ENCODE assay signal across 9 cellular contexts in the genomic region with DNA sequence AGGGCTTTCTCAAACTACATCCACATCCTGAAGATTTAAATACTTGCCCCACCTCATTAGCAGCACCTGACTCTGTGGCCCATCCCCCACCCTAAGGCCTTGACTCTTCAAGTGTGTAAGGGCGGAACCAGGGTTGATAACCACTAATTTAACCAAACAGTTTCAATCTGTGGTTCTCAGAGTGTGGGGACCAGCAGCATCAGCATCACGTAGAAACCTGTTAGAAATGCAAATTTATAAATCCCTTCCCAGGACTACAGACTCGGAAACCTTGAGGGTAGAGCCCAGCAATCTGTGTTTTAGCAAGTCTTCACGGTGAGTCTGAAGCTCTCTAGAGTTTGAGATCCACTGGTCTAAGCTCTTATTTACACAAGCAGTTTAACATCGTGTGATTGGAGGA. TPM values are rescaled to one million over a fixed set of nuclear protein-coding genes. Genes with fewer than 3 reads are reported as not detected.
A peak's percentile ranks its signal among the peaks of the same experiment; 100 is the strongest.
DNase-seq lines count a peak whose midpoint lies in the region; ATAC-seq, FAIRE-seq and TF ChIP-seq lines count a peak whose summit lies in the region.
"Had no signal": no experiment of that assay in that cellular context is flagged by ENCODE, and none has a peak within 500 bp of the region (broad histone marks: within the 10 kb centered on the region; RNA-seq: fewer than 3 reads in every experiment).

No MANE protein-coding gene starts in this region.

- no peaks in the 10 kb centered on the region for H3K4me1 Mint-ChIP-seq in CD8-positive, alpha-beta T cell (ENCODE audit: low read depth)

- H3K27me3 Mint-ChIP-seq in CD8-positive, alpha-beta T cell (ENCODE audit: low read depth), result peaks cover 4% of the 10 kb centered on the region

- no peak overlapping the region for H3K4me3 Mint-ChIP-seq in CD8-positive, alpha-beta T cell

- TF ChIP-seq CTCF in CD8-positive, alpha-beta T cell (IDR thresholded peaks at IDR 0.05), result no peak
- TF ChIP-seq CTCF in Peyer's patch (IDR thresholded peaks at IDR 0.05), result no peak

- no peaks in the 10 kb centered on the region for H3K36me3 ChIP-seq in CD8-positive, alpha-beta T cell (ENCODE audit: insufficient read depth, low read length)
- H3K36me3 ChIP-seq in Peyer's patch (no peaks in the 10 kb centered on the region), MG63 (peaks cover 18% of the 10 kb centered on the region)
- H3K36me3 ChIP-seq: cardiac muscle cell had no signal

- no peak overlapping the region for H3K27ac Mint-ChIP-seq in CD8-positive, alpha-beta T cell

- H3K4me3 ChIP-seq in CD8-positive, alpha-beta T cell (ENCODE audit: low read depth, low read length), result no peak overlapping the region
- no peak overlapping the region for H3K4me3 ChIP-seq in Peyer's patch
- no peak overlapping the region for H3K4me3 ChIP-seq in MG63
- H3K4me3 ChIP-seq: cardiac muscle cell had no signal

- no peaks in the 10 kb centered on the region for H3K9me3 Mint-ChIP-seq in CD8-positive, alpha-beta T cell

- peak; percentile 11 for ATAC-seq in CD8-positive, alpha-beta T cell
- ATAC-seq in GM19397 (IDR thresholded peaks at IDR 0.05; ENCODE audit: unreplicated experiment) (peak; percentile 90), HG02973 (IDR thresholded peaks at IDR 0.05; ENCODE audit: unreplicated experiment) (peak; percentile 62)

- H3K36me3 Mint-ChIP-seq in CD8-positive, alpha-beta T cell, result no peaks in the 10 kb centered on the region

- intact Hi-C loops in CD8-positive, alpha-beta T cell (cut with DNase I, micrococcal nuclease), result no loop called here

- H3K4me1 ChIP-seq in CD8-positive, alpha-beta T cell (ENCODE audit: insufficient read depth, low read length), result no peaks in the 10 kb centered on the region
- H3K4me1 ChIP-seq in Peyer's patch, result no peaks in the 10 kb centered on the region

- H3K9me3 ChIP-seq in CD8-positive, alpha-beta T cell (ENCODE audit: low read length), result no peaks in the 10 kb centered on the region
- H3K9me3 ChIP-seq in Peyer's patch, result no peaks in the 10 kb centered on the region
- H3K9me3 ChIP-seq in MG63, result no peaks in the 10 kb centered on the region

- POLR2A ChIA-PET in CD8-positive, alpha-beta T cell (lab: Charles Lee), result no interaction called here

- no peak for TF ChIP-seq POLR2A in Peyer's patch (IDR thresholded peaks at IDR 0.05)

- FAIRE-seq in frontal cortex (lab: Jason Lieb, UNC), result no peak

- peak in 1 of 7 experiments; percentile 20 for DNase-seq in CD8-positive, alpha-beta T cell
- DNase-seq in Peyer's patch (peak in 2 of 3 donors; percentile 81 to 87), frontal cortex (ENCODE audit: low spot score in 2 of 2) (no peak), NCI-H1417 treated with DMSO at 0.1 percent for 48 hours (lab: John Stamatoyannopoulos, UW) (no peak), MG63 (no peak), NCI-H146 treated with DMSO at 0.1 percent for 48 hours (lab: John Stamatoyannopoulos, UW; ENCODE audit: unreplicated experiment) (no peak)

- CTCF ChIA-PET in CD8-positive, alpha-beta T cell (lab: Charles Lee), result no interaction called here

- H3K27me3 ChIP-seq in CD8-positive, alpha-beta T cell (ENCODE audit: insufficient read depth, low read length), result no peaks in the 10 kb centered on the region
- no peaks in the 10 kb centered on the region for H3K27me3 ChIP-seq in Peyer's patch
- no peaks in the 10 kb centered on the region for H3K27me3 ChIP-seq in MG63
- H3K27me3 ChIP-seq: cardiac muscle cell had no signal

- no peak overlapping the region for H3K27ac ChIP-seq in CD8-positive, alpha-beta T cell (ENCODE audit: low read depth, low read length)
- H3K27ac ChIP-seq in Peyer's patch, result no peak overlapping the region
- H3K27ac ChIP-seq: cardiac muscle cell had no signal

RNA-seq across cellular contexts. Expression of a gene that starts 12.4 kb away (rescaled TPM):
- under 1 TPM; 0.33 to 0.44 TPM for total RNA-seq in CD8-positive, alpha-beta T cell
- total RNA-seq in Peyer's patch (10 to 100 TPM in 1 of 4 donors, 1 to 10 TPM in 3; 4.6 to 29.7 (median 4.8) TPM), frontal cortex (163 TPM)
- 50.9 and 62.7 TPM in 2 replicates for total RNA-seq in MG63 (2014; rRNA removed; shearing (Covaris generic); ENCODE audit: low replicate concordance)

Comparison
In these comparisons a context has a peak if more than half of its experiments do, and no peak if none do; other contexts are left out.
1. ATAC-seq: peak in every context shown above with its lines; median percentile 90 in GM19397; 62 in HG02973; 11 in CD8-positive, alpha-beta T cell.
2. DNase-seq: peak in Peyer's patch (2 of 3); none in frontal cortex (0 of 2), NCI-H1417 treated with DMSO at 0.1 percent for 48 hours (single experiment), MG63 (single experiment) and NCI-H146 treated with DMSO at 0.1 percent for 48 hours (single experiment).